Comparison of ENCODE assay signal across 8 cellular contexts in the genomic region with DNA sequence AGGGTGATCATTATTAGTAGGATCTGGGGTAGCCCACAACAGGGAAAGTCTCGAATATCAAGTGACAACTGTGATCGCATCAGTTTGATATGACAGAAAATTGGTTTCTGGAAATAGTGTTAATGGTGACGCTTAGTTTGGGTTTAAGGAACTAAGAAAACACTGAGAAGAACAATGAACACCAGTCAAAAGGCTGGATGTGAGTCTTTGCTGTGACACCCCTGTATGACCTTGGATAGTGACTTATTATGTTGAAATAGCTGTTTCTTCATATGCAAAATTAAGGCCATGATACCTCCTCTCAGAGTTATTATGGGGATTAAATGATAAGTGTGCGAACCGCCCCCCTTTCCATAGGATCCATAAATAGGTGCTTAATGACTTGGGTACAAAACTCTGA. TPM values are rescaled to one million over a fixed set of nuclear protein-coding genes. Genes with fewer than 3 reads are reported as not detected.
DNase-seq lines count a peak whose midpoint lies in the region; ATAC-seq and TF ChIP-seq lines count a peak whose summit lies in the region.

No MANE protein-coding gene starts in this region.

- H3K27me3 Mint-ChIP-seq in Caco-2 (ENCODE audit: insufficient read depth, unreplicated experiment), result no peaks in the 10 kb centered on the region

- H2AK5ac ChIP-seq in neuronal stem cell (ENCODE audit: low read depth, low read length), result no peak overlapping the region

- no peak for TF ChIP-seq CTCF in Caco-2 (IDR thresholded peaks at IDR 0.05; ENCODE audit: insufficient read depth in 1 of 2, low read depth in 1 of 2, low read length in 1 of 2, severe bottlenecking in 1 of 2, unreplicated experiment in 1 of 2)
- no peak for TF ChIP-seq CTCF in NB4 (IDR thresholded peaks at IDR 0.05; ENCODE audit: low read depth, low read length)

- no peaks in the 10 kb centered on the region for H3K9me3 Mint-ChIP-seq in Caco-2 (ENCODE audit: unreplicated experiment)

- H3K4me1 Mint-ChIP-seq in Caco-2 (ENCODE audit: low read depth, unreplicated experiment), result peaks cover 37% of the 10 kb centered on the region

- H3K27ac Mint-ChIP-seq in Caco-2 (ENCODE audit: unreplicated experiment), result peak overlapping the region; percentile 35

- H4K91ac ChIP-seq in neuronal stem cell (ENCODE audit: low read depth, low read length, poor library complexity), result no peak overlapping the region

- no peak overlapping the region for H2BK12ac ChIP-seq in neuronal stem cell (ENCODE audit: low read length)

- H3K9me3 ChIP-seq in Caco-2 (no peaks in the 10 kb centered on the region), ectodermal cell (ENCODE audit: control insufficient read depth, low read length) (no peaks in the 10 kb centered on the region), neuronal stem cell (replicated peaks in 1 of 2; ENCODE audit: control insufficient read depth in 2 of 2, insufficient read depth in 1 of 2, low read depth in 1 of 2, low read length in 2 of 2) (no peaks in the 10 kb centered on the region)

- TF ChIP-seq POLR2A in NB4 (IDR thresholded peaks at IDR 0.05; ENCODE audit: extremely low read depth, insufficient read length), result no peak

- no peak for DNase-seq in Caco-2
- peak; percentile 49 for DNase-seq in NB4 (ENCODE audit: low read depth)
- DNase-seq in neuronal stem cell (ENCODE audit: low spot score), result no peak
- no peak for DNase-seq in caudate nucleus (lab: John Stamatoyannopoulos, UW)

- CTCF ChIA-PET in Caco-2 (lab: Charles Lee), result interaction anchor here (0.6 kb wide), 1 partner anchor 61 kb away, joined by 3 read pairs; no protein-coding TSS in a partner anchor

- H3K27ac ChIP-seq in ectodermal cell (ENCODE audit: insufficient read depth, low read depth, low read length, poor library complexity, severe bottlenecking) (no peak overlapping the region), neuronal stem cell (replicated peaks; ENCODE audit: low read length) (no peak overlapping the region), caudate nucleus (ENCODE audit: low read depth, low read length) (no peak overlapping the region)

- H3K18ac ChIP-seq in neuronal stem cell (ENCODE audit: low read length), result no peak overlapping the region

- H3K4ac ChIP-seq in neuronal stem cell (ENCODE audit: low read length), result no peak overlapping the region

- H3K36me3 ChIP-seq in Caco-2 (ENCODE audit: control insufficient read depth, insufficient read depth, low read length) (no peaks in the 10 kb centered on the region), ectodermal cell (ENCODE audit: control insufficient read depth, insufficient read depth, low read length) (no peaks in the 10 kb centered on the region), neuronal stem cell (replicated peaks in 1 of 2; ENCODE audit: control insufficient read depth in 2 of 2, insufficient read depth in 2 of 2, low read length in 2 of 2) (peaks cover 0 to 14% of the 10 kb centered on the region in 2 donors)

- H3K14ac ChIP-seq in neuronal stem cell (ENCODE audit: low read length), result no peak overlapping the region

- H3K9ac ChIP-seq in neuronal stem cell (ENCODE audit: low read depth, low read length, poor library complexity), result no peak overlapping the region

- no peaks in the 10 kb centered on the region for H3K27me3 ChIP-seq in Caco-2 (replicated peaks; ENCODE audit: control insufficient read depth, insufficient read depth, low read length)
- H3K27me3 ChIP-seq in ectodermal cell (ENCODE audit: control insufficient read depth, insufficient read depth, low read length, poor library complexity, severe bottlenecking), result no peaks in the 10 kb centered on the region
- no peaks in the 10 kb centered on the region for H3K27me3 ChIP-seq in neuronal stem cell (ENCODE audit: control insufficient read depth in 3 of 3, insufficient read depth in 3 of 3, low read depth in 1 of 3, low read length in 3 of 3)

- no peak overlapping the region for H3K23ac ChIP-seq in neuronal stem cell (ENCODE audit: low read depth, low read length, poor library complexity)

- H3K36me3 Mint-ChIP-seq in Caco-2 (ENCODE audit: insufficient read depth, unreplicated experiment), result peaks cover 28% of the 10 kb centered on the region

- intact Hi-C loops in Caco-2 (cut with micrococcal nuclease; ENCODE audit: unreplicated experiment), result no loop called here

- H3K4me3 Mint-ChIP-seq in Caco-2 (ENCODE audit: unreplicated experiment), result peak overlapping the region; percentile 98

- TSS peak; percentile 42 for BruUV-seq in Caco-2 (replicated peaks; lab: Mats Ljungman, UMichigan)

- H2BK5ac ChIP-seq in neuronal stem cell (ENCODE audit: low read length), result no peak overlapping the region

- peaks cover 2% of the 10 kb centered on the region for H3K79me1 ChIP-seq in neuronal stem cell (ENCODE audit: low read depth, low read length)

- ATAC-seq in HG02759 (IDR thresholded peaks at IDR 0.05; ENCODE audit: unreplicated experiment) (no peak), HG02840 (IDR thresholded peaks at IDR 0.05; ENCODE audit: low FRiP score, unreplicated experiment) (no peak), GM18858 (IDR thresholded peaks at IDR 0.05; ENCODE audit: unreplicated experiment) (no peak)

- peaks cover 28% of the 10 kb centered on the region for H3K4me1 ChIP-seq in Caco-2
- H3K4me1 ChIP-seq in ectodermal cell (ENCODE audit: control insufficient read depth, insufficient read depth, low read length), result peaks cover 14% of the 10 kb centered on the region
- peaks cover 0 to 5% of the 10 kb centered on the region in 2 donors for H3K4me1 ChIP-seq in neuronal stem cell (ENCODE audit: control insufficient read depth in 2 of 2, insufficient read depth in 1 of 2, low read depth in 1 of 2, low read length in 2 of 2)

- H3K4me3 ChIP-seq in Caco-2 (ENCODE audit: low read depth, low read length), result peak overlapping the region; percentile 88
- peak overlapping the region; percentile 87 for H3K4me3 ChIP-seq in NB4 (ENCODE audit: low read depth, low read length)
- peak overlapping the region; percentile 90 for H3K4me3 ChIP-seq in ectodermal cell (ENCODE audit: insufficient read depth, low read depth, low read length)
- H3K4me3 ChIP-seq in neuronal stem cell (ENCODE audit: low read length in 2 of 2), result peak overlapping the region; percentile 74 to 89

- H2BK15ac ChIP-seq in neuronal stem cell (ENCODE audit: low read length), result no peak overlapping the region

- H2AFZ ChIP-seq in neuronal stem cell (ENCODE audit: low read length), result peak overlapping the region; percentile 92

- POLR2A ChIA-PET in Caco-2 (lab: Charles Lee), result interaction anchor here (1.3 to 1.4 kb wide), 2 partner anchors 29 to 33 kb away, joined by 6 to 9 read pairs; a partner anchor contains a TSS

- H3K4me2 ChIP-seq in neuronal stem cell (ENCODE audit: insufficient read depth, low read length, poor library complexity, severe bottlenecking), result peak overlapping the region; percentile 64

- no peak overlapping the region for H4K8ac ChIP-seq in neuronal stem cell (ENCODE audit: low read depth, low read length)

- WGBS in ectodermal cell, 2 experiments, result 47 to 53% methylated on average over 5 of the region's 5 CpGs
- WGBS in neuronal stem cell (ENCODE audit: extremely low coverage in 2 of 2, insufficient read length in 2 of 2, insufficient replicate concordance in 1 of 2), 2 donors, result no CpG with 5 or more reads among the region's 5 CpGs

- H2BK120ac ChIP-seq in neuronal stem cell (ENCODE audit: low read depth, low read length), result no peak overlapping the region

RNA-seq across cellular contexts. Expression of a gene that starts 0.9 kb away (rescaled TPM):
- 10.2 and 10.4 TPM in 2 replicates for total RNA-seq in Caco-2 (2022)
- 8.5 TPM for polyA plus RNA-seq in ectodermal cell (2013, experiment 1 of 4)
- polyA plus RNA-seq in ectodermal cell (2013, experiment 2 of 4), result 10.0 TPM
- 7.7 TPM for polyA plus RNA-seq in ectodermal cell (2013, experiment 3 of 4)
- 9.8 TPM for polyA plus RNA-seq in ectodermal cell (2013, experiment 4 of 4)
- polyA plus RNA-seq in neuronal stem cell (2013, experiment 1 of 2), result 7.4 TPM
- 7.7 TPM for polyA plus RNA-seq in neuronal stem cell (2013, experiment 2 of 2)

RNA-seq across cellular contexts. Expression of a gene that starts 29.4 kb away (rescaled TPM):
- 52.2 and 54.0 TPM in 2 replicates for total RNA-seq in Caco-2 (2022)
- 41.5 TPM for polyA plus RNA-seq in ectodermal cell (2013, experiment 1 of 4)
- polyA plus RNA-seq in ectodermal cell (2013, experiment 2 of 4), result 53.4 TPM
- polyA plus RNA-seq in ectodermal cell (2013, experiment 3 of 4), result 42.0 TPM
- polyA plus RNA-seq in ectodermal cell (2013, experiment 4 of 4), result 44.2 TPM
- 41.2 TPM for polyA plus RNA-seq in neuronal stem cell (2013, experiment 1 of 2)
- 39.7 TPM for polyA plus RNA-seq in neuronal stem cell (2013, experiment 2 of 2)

RNA-seq across cellular contexts. Expression of a gene that starts 32.6 kb away (rescaled TPM):
- total RNA-seq in Caco-2 (2022), result 46.9 and 55.3 TPM in 2 replicates
- 71.6 TPM for polyA plus RNA-seq in ectodermal cell (2013, experiment 1 of 4)
- polyA plus RNA-seq in ectodermal cell (2013, experiment 2 of 4), result 81.1 TPM
- 53.5 TPM for polyA plus RNA-seq in ectodermal cell (2013, experiment 3 of 4)
- polyA plus RNA-seq in ectodermal cell (2013, experiment 4 of 4), result 66.1 TPM
- 67.1 TPM for polyA plus RNA-seq in neuronal stem cell (2013, experiment 1 of 2)
- polyA plus RNA-seq in neuronal stem cell (2013, experiment 2 of 2), result 67.6 TPM
